In the genomic region with DNA sequence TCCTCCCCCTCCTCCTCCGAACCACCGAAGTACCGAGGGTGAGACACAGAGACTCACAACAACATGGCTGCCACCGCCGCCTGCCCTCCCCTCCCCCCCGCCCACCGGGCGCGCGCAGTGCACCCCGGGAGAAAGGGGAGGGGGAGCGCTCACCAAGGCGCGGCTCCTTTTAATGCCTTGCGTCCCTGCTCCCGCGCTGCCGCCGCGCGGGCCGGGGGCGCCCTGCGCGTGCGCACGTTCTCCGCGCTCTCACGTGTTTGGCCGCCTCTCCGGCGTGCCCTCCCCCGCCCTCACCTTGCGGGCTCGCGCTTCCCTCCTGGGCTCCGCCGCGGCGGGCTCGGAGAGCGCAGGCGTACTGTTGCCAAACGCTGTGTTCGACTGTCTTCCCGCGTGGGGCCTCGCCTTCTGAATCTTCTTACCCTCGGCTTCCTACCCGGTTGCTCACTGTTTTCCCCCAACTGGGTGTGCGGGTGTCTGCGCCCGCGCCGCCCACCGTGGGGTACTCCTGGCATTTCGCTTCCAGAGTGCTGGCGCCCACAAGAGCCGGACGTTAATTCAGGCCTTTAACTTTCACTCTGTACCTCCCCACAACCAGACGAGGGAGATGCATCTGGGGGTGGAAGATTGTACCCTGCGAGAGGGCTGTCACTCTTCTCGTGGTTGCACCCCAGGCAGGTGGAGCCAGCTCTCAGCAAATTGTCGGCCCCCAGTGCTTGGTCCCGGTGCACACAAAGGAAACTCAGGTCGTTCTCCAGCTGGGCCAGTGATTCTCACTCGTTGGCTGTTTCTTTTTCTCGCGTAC, we compare ENCODE assay signal across 8 cellular contexts. TPM values are rescaled to one million over a fixed set of nuclear protein-coding genes. Genes with fewer than 3 reads are reported as not detected.
A peak's percentile ranks its signal among the peaks of the same experiment; 100 is the strongest.
DNase-seq lines count a peak whose midpoint lies in the region; ATAC-seq lines count a peak whose summit lies in the region.

A gene with protein sequence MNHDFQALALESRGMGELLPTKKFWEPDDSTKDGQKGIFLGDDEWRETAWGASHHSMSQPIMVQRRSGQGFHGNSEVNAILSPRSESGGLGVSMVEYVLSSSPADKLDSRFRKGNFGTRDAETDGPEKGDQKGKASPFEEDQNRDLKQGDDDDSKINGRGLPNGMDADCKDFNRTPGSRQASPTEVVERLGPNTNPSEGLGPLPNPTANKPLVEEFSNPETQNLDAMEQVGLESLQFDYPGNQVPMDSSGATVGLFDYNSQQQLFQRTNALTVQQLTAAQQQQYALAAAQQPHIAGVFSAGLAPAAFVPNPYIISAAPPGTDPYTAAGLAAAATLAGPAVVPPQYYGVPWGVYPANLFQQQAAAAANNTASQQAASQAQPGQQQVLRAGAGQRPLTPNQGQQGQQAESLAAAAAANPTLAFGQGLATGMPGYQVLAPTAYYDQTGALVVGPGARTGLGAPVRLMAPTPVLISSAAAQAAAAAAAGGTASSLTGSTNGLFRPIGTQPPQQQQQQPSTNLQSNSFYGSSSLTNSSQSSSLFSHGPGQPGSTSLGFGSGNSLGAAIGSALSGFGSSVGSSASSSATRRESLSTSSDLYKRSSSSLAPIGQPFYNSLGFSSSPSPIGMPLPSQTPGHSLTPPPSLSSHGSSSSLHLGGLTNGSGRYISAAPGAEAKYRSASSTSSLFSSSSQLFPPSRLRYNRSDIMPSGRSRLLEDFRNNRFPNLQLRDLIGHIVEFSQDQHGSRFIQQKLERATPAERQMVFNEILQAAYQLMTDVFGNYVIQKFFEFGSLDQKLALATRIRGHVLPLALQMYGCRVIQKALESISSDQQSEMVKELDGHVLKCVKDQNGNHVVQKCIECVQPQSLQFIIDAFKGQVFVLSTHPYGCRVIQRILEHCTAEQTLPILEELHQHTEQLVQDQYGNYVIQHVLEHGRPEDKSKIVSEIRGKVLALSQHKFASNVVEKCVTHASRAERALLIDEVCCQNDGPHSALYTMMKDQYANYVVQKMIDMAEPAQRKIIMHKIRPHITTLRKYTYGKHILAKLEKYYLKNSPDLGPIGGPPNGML (minus strand): TSS at position 92 of the 802 bp plus-strand sequence. CDS start 23,484 bp downstream, outside the sequence.

- H3K27ac Mint-ChIP-seq in IgD-negative memory B cell, result peak within 1 kb of the TSS in 2 of 3 donors; percentile 78 to 97

- H3K9me3 Mint-ChIP-seq in IgD-negative memory B cell, result no peaks in the 10 kb centered on the region

- H3K4me3 Mint-ChIP-seq in IgD-negative memory B cell, result peak within 1 kb of the TSS in 1 of 4 donors; percentile 97

- H3K27me3 Mint-ChIP-seq in IgD-negative memory B cell, result no peaks in the 10 kb centered on the region

- H3K36me3 Mint-ChIP-seq in IgD-negative memory B cell, result no peaks in the 10 kb centered on the region

- ATAC-seq in GM21576 (IDR thresholded peaks at IDR 0.05; ENCODE audit: unreplicated experiment), result peak; percentile 84

- H3K4me1 Mint-ChIP-seq in IgD-negative memory B cell, result peaks cover 29 to 36% (median 32%) of the 10 kb centered on the region in 3 donors

- DNase-seq in DMS114 treated with DMSO at 0.1 percent for 48 hours (lab: John Stamatoyannopoulos, UW; ENCODE audit: unreplicated experiment) (peak; percentile 86), OCI-M1 (lab: John Stamatoyannopoulos, UW) (peak; percentile 97), activated T-cell treated with anti-CD3 and anti-CD28 coated beads for 24 hours (ENCODE audit: low read depth) (peak; percentile 94), epidermal melanocyte (ENCODE audit: insufficient read length, low spot score) (peak; percentile 81), middle frontal gyrus (ENCODE audit: extremely low spot score, low spot score) (peak; percentile 86)
- peak; percentile 90 to 92 for DNase-seq in stimulated activated CD8-positive, alpha-beta memory T cell treated with anti-CD3 and anti-CD28 coated beads, Interleukin-2, amount 100 ng/mL, for 1 hour (ENCODE audit: low read depth in 2 of 2)

RNA-seq across cellular contexts. Expression of the gene that starts here (rescaled TPM):
- polyA plus RNA-seq in IgD-negative memory B cell, result 14.6 TPM

Comparison
In these comparisons a context has a peak if more than half of its experiments do, and no peak if none do; other contexts are left out.
1. Peak in every context shown above with its lines: DNase-seq and ATAC-seq.